ENCODE assay signal across 11 cellular contexts in genomic region chr15:51576911-51577500, GRCh38. TPM values are rescaled to one million over a fixed set of nuclear protein-coding genes. Genes with fewer than 3 reads are reported as not detected.
A peak's percentile ranks its signal among the peaks of the same experiment; 100 is the strongest.
DNase-seq lines count a peak whose midpoint lies in the region; ATAC-seq, FAIRE-seq and TF ChIP-seq lines count a peak whose summit lies in the region.
"Had no signal": no experiment of that assay in that cellular context is flagged by ENCODE, and none has a peak within 500 bp of the region (broad histone marks: within the 10 kb centered on the region; RNA-seq: fewer than 3 reads in every experiment).

No MANE protein-coding gene starts in this region.

- TF ChIP-seq POLR2A in A549 (IDR thresholded peaks at IDR 0.05; ENCODE audit: low read length), result no peak
- TF ChIP-seq POLR2A in right lobe of liver (IDR thresholded peaks at IDR 0.05), result no peak

- POLR2A ChIA-PET in A549 (lab: Yijun Ruan, JAX), result no interaction called here

- WGBS in A549 (ENCODE audit: missing lambda C conversion rate), result 86% methylated on average over 2 of the region's 2 CpGs
- 39% methylated on average over 2 of the region's 2 CpGs for WGBS in right lobe of liver (ENCODE audit: insufficient coverage, low coverage, low lambda C conversion rate, missing lambda C conversion rate)

- no peak overlapping the region for H3K4me3 ChIP-seq in A549
- no peak overlapping the region for H3K4me3 ChIP-seq in choroid plexus epithelial cell (ENCODE audit: low read depth, low read length)
- H3K4me3 ChIP-seq in right lobe of liver, result no peak overlapping the region

- H3K4me2 ChIP-seq in A549, result no peak overlapping the region

- no peak overlapping the region for H3K27ac ChIP-seq in A549
- H3K27ac ChIP-seq in right lobe of liver, result peak overlapping the region in 1 of 3 donors; percentile 4

- no peak for TF ChIP-seq RAD21 in A549 (conservative IDR thresholded peaks at IDR 0.05 in 1 of 2, IDR thresholded peaks at IDR 0.05 in 1 of 2)

- no peak for TF ChIP-seq CTCF in A549 (IDR thresholded peaks at IDR 0.05)
- TF ChIP-seq CTCF in choroid plexus epithelial cell (conservative IDR thresholded peaks at IDR 0.05; ENCODE audit: low read depth, low read length), result no peak
- TF ChIP-seq CTCF in right lobe of liver (IDR thresholded peaks at IDR 0.05), result no peak

- intact Hi-C loops in right lobe of liver (cut with DNase I), result no loop called here

- peaks cover 7% of the 10 kb centered on the region; the same call in 1 of the 3 replicates for H3K4me1 ChIP-seq in A549
- H3K4me1 ChIP-seq in right lobe of liver, result peaks cover 0 to 6% (median 0%) of the 10 kb centered on the region in 4 donors

- CTCF ChIA-PET in A549 (lab: Yijun Ruan, JAX), result no interaction called here

- H3K27me3 ChIP-seq in right lobe of liver, result no peaks in the 10 kb centered on the region

- no peak for FAIRE-seq in A549 (lab: Jason Lieb, UNC)

- no peaks in the 10 kb centered on the region for H3K36me3 ChIP-seq in right lobe of liver

- DNase-seq in A549 (ENCODE audit: low read depth in 1 of 2, low spot score in 1 of 2) (no peak), Kasumi-1 (lab: John Stamatoyannopoulos, UW) (peak; percentile 34 to 35), choroid plexus epithelial cell (ENCODE audit: low read depth) (peak; percentile 86), right lobe of liver (no peak), midbrain (lab: John Stamatoyannopoulos, UW) (no peak)
- DNase-seq in stimulated activated naive CD4-positive, alpha-beta T cell treated with Interleukin-2 at 50 U/mL for 16 hours (lab: John Stamatoyannopoulos, UW), result no peak
- no peak for DNase-seq in activated CD8-positive, alpha-beta memory T cell treated with anti-CD3 and anti-CD28 coated beads, Interleukin-2, amount 50 U/mL, for 4 hours
- DNase-seq: caudate nucleus, NCI-H187 had no signal

- no peak for TF ChIP-seq EP300 in A549 (IDR thresholded peaks at IDR 0.05)

- ATAC-seq in A549 (no peak), right lobe of liver (peak; percentile 49 to 77 (median 70)), GM18870 (IDR thresholded peaks at IDR 0.05; ENCODE audit: unreplicated experiment) (no peak)
- ATAC-seq: SK-N-SH treated with all-trans-retinoic acid at 6 μM for 48 hours had no signal

- H3K9me3 ChIP-seq in A549 (no peaks in the 10 kb centered on the region), right lobe of liver (no peaks in the 10 kb centered on the region)

TF ChIP-seq in A549, 52 proteins besides CTCF, POLR2A, EP300 and RAD21:
- no peak for TF ChIP-seq MAFK (IDR thresholded peaks at IDR 0.05; ENCODE audit: partially characterized antibody)
- TF ChIP-seq CEBPB (IDR thresholded peaks at IDR 0.05), result peak; percentile 44 to 56; a peak in 2 of 4 replicates

RNA-seq across cellular contexts. Expression of gene DMXL2, which starts 45.6 kb away (rescaled TPM):
- polyA plus RNA-seq in A549 (2011; rRNA removed), result 50.9 and 58.7 TPM in 2 replicates
- polyA plus RNA-seq in A549 (2012; cell fraction: cytosol; rRNA removed), result 10.7 and 10.9 TPM in 2 replicates
- polyA plus RNA-seq in A549 (2012; cell fraction: nucleus; rRNA removed), result 24.8 and 41.3 TPM in 2 replicates
- 23.9 to 25.6 TPM (median 25.0 TPM) in 3 replicates for polyA plus RNA-seq in A549 (2017; fragmentation: RNase III; extraction: RNeasy Plus Mini Kit Qiagen cat#74134 plus additional on column Dnase treatment)
- 32.2 TPM in 2 replicates for polyA minus RNA-seq in A549 (2011; rRNA and poly(A)+ RNA removed)
- total RNA-seq in right lobe of liver, result 10 to 100 TPM in 5 of 6 experiments, 1 to 10 TPM in 1; 8.8 to 16.1 (median 12.7) TPM

Comparison
In these comparisons a context has a peak if more than half of its experiments do, and no peak if none do; other contexts are left out.
1. ATAC-seq: peak in right lobe of liver (4 of 4); none in A549 (0 of 2) and GM18870 (single experiment).
2. DNase-seq: peak in Kasumi-1 (2 of 2) and choroid plexus epithelial cell (single experiment); none in A549 (0 of 2), right lobe of liver (0 of 3), stimulated activated naive CD4-positive, alpha-beta T cell treated with Interleukin-2 at 50 U/mL for 16 hours (single experiment), midbrain (single experiment) and activated CD8-positive, alpha-beta memory T cell treated with anti-CD3 and anti-CD28 coated beads, Interleukin-2, amount 50 U/mL, for 4 hours (single experiment).